6 cellular contexts compared by ENCODE assay signal in genomic region chr10:25163464-25163863, GRCh38. TPM values are rescaled to one million over a fixed set of nuclear protein-coding genes. Genes with fewer than 3 reads are reported as not detected.
"Had no signal": no experiment of that assay in that cellular context is flagged by ENCODE, and none has a peak within 500 bp of the region (broad histone marks: within the 10 kb centered on the region; RNA-seq: fewer than 3 reads in every experiment).

No MANE protein-coding gene starts in this region.

RNA-seq across cellular contexts. Expression of gene GPR158, which starts 11.3 kb away (rescaled TPM):
- total RNA-seq: OCI-LY7, PC-3, Right ventricle myocardium inferior, Right ventricle myocardium superior, T-cell had no signal
- polyA plus RNA-seq: SK-N-SH had no signal
